ENCODE assay signal across 8 cellular contexts in genomic region chr9:116661037-116661954, GRCh38. TPM values are rescaled to one million over a fixed set of nuclear protein-coding genes. Genes with fewer than 3 reads are reported as not detected.
DNase-seq lines count a peak whose midpoint lies in the region; ATAC-seq and TF ChIP-seq lines count a peak whose summit lies in the region.

No MANE protein-coding gene starts in this region.

- H3K27ac Mint-ChIP-seq in natural killer cell = no peak overlapping the region

- ATAC-seq in HG02610 (IDR thresholded peaks at IDR 0.05; ENCODE audit: unreplicated experiment) = peak; percentile 82
- peak; percentile 99 for ATAC-seq in SK-N-SH treated with all-trans-retinoic acid at 6 μM for 48 hours
- peak in 2 of 3 donors; percentile 37 to 60 for ATAC-seq in natural killer cell

- intact Hi-C loops in natural killer cell (cut with micrococcal nuclease) = no loop called here

- H3K36me3 Mint-ChIP-seq in natural killer cell = no peaks in the 10 kb centered on the region

- no peaks in the 10 kb centered on the region for H3K9me3 Mint-ChIP-seq in natural killer cell

- H3K4me3 Mint-ChIP-seq in natural killer cell = no peak overlapping the region

- H3K4me3 ChIP-seq in AG09309 (ENCODE audit: control insufficient read depth, low read depth, low read length) (no peak overlapping the region), GM12875 (ENCODE audit: low read depth, low read length) (no peak overlapping the region)

- TF ChIP-seq CTCF in AG09309 (IDR thresholded peaks at IDR 0.05; ENCODE audit: control insufficient read depth, insufficient read depth, low read depth, low read length, missing control alignments) = peak; percentile 78
- TF ChIP-seq CTCF in GM12875 (IDR thresholded peaks at IDR 0.05; ENCODE audit: borderline replicate concordance, insufficient read depth, low read depth, low read length) = peak; percentile 63; the same call in 1 of the 2 replicates
- TF ChIP-seq CTCF in natural killer cell (IDR thresholded peaks at IDR 0.05) = peak; percentile 65

- peak; percentile 80 for DNase-seq in AG09309 (ENCODE audit: low read depth)
- peak; percentile 49 for DNase-seq in NCI-H1092 treated with DMSO at 0.1 percent for 48 hours (lab: John Stamatoyannopoulos, UW)
- peak; percentile 84 for DNase-seq in fibroblast of gingiva (ENCODE audit: low read depth)
- no peak for DNase-seq in natural killer cell
- DNase-seq in NK-92 treated with Interleukin-12 subunit alpha and Interleukin-12 subunit beta, amount 100 ng/mL, for 24 hours (lab: John Stamatoyannopoulos, UW) = no peak

- no peaks in the 10 kb centered on the region for H3K4me1 Mint-ChIP-seq in natural killer cell

- no peaks in the 10 kb centered on the region for H3K27me3 Mint-ChIP-seq in natural killer cell (ENCODE audit: low read depth in 2 of 2)

TF ChIP-seq in SK-N-SH treated with all-trans-retinoic acid at 6 μM for 48 hours, 23 proteins besides CTCF, POLR2A, EP300 and RAD21:
- TF ChIP-seq, protein P1, sequence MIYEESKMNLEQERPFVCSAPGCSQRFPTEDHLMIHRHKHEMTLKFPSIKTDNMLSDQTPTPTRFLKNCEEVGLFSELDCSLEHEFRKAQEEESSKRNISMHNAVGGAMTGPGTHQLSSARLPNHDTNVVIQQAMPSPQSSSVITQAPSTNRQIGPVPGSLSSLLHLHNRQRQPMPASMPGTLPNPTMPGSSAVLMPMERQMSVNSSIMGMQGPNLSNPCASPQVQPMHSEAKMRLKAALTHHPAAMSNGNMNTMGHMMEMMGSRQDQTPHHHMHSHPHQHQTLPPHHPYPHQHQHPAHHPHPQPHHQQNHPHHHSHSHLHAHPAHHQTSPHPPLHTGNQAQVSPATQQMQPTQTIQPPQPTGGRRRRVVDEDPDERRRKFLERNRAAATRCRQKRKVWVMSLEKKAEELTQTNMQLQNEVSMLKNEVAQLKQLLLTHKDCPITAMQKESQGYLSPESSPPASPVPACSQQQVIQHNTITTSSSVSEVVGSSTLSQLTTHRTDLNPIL (CRISPR knock-in tag; IDR thresholded peaks at IDR 0.05; ENCODE audit: low read depth) = no peak
- TF ChIP-seq ARNTL (CRISPR knock-in tag; IDR thresholded peaks at IDR 0.05; ENCODE audit: borderline replicate concordance, low read depth) (no peak), ZNF565 (CRISPR knock-in tag; conservative IDR thresholded peaks at IDR 0.05; ENCODE audit: low read depth) (no peak), ESRRG (CRISPR knock-in tag; IDR thresholded peaks at IDR 0.05) (no peak), PATZ1 (CRISPR knock-in tag; IDR thresholded peaks at IDR 0.05; ENCODE audit: borderline replicate concordance) (no peak)

RNA-seq across cellular contexts. Expression of gene TRIM32, which starts 25.8 kb away (rescaled TPM):
- 10 to 100 TPM in 2 of 3 donors, 1 to 10 TPM in 1; 8.1 to 12.6 (median 10.8) TPM for total RNA-seq in natural killer cell

Comparison
In these comparisons a context has a peak if more than half of its experiments do, and no peak if none do; other contexts are left out.
1. DNase-seq: peak in AG09309 (single experiment), NCI-H1092 treated with DMSO at 0.1 percent for 48 hours (single experiment) and fibroblast of gingiva (single experiment); none in natural killer cell (single experiment) and NK-92 treated with Interleukin-12 subunit alpha and Interleukin-12 subunit beta, amount 100 ng/mL, for 24 hours (single experiment).
2. ATAC-seq: peak in every context shown above with its lines; median percentile 99 in SK-N-SH treated with all-trans-retinoic acid at 6 μM for 48 hours; 82 in HG02610; 48 in natural killer cell.
3. Peak in every context shown above with its lines, with median percentiles within 50 percentile points of each other: CTCF ChIP-seq.